Comparison of ENCODE assay signal across 8 cellular contexts in the genomic region with DNA sequence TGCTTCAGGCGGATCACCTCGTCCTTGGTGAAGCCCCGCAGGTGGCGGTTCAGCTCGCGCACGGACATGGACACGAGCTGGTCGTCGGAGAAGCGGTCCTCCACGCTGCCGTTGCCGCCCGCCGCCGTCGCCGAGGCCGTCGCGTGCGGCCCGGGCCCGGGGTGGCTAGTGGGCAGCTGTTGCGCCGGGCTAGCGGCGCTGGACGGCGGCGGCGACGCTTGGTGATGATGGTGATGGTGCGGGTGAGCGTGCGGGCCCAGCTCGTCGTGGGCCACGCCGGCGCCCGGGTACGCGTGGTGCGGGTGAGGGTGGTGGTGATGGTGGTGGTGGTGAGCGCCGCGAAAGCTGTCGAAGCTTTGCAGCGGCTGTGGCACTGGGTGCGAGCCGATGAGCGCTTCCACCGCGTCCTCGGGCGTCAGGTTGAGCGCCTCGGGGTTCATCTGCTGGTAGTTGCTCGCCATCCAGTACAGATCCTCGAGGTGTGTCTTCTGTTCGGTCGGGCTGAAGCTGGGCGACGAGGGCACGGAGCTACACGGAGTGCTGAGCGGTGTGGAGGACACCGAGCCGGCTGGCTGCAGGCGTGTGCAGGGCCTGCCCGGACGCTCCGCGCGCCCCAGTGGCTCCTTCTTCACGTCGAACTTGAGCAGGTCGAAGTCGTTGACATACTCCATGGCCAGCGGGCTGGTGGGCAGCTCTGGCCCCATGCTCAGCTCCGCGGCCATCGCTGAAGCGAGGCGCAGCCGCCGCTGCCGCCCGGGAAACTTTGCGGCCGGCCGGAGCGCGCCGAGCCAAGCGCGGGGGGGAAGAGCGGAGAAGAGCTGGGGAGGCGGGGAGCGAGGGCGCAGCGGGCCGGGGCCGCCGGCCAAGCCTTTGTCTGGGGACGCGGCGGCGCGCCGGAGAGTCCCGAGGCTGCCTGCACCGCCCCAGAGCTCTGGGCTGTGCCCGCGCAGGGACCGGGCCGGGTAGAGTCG. TPM values are rescaled to one million over a fixed set of nuclear protein-coding genes. Genes with fewer than 3 reads are reported as not detected.
DNase-seq lines count a peak whose midpoint lies in the region; ATAC-seq, FAIRE-seq and TF ChIP-seq lines count a peak whose summit lies in the region.

No MANE protein-coding gene starts in this region.

- DNase-seq in activated T-cell treated with anti-CD3 and anti-CD28 coated beads, Interleukin-2, amount 50 U/mL, for 4 hours = no peak
- DNase-seq in activated T-cell treated with anti-CD3 and anti-CD28 coated beads, Interleukin-2, amount 50 U/mL, for 1 hour = no peak
- DNase-seq in GM12878 (ENCODE audit: low read depth, low spot score) (no peak), keratinocyte (ENCODE audit: low read depth, low spot score) (no peak), NCI-H146 treated with DMSO at 0.1 percent for 48 hours (lab: John Stamatoyannopoulos, UW; ENCODE audit: unreplicated experiment) (no peak), COLO668 (lab: John Stamatoyannopoulos, UW; ENCODE audit: unreplicated experiment) (no peak)
- DNase-seq in effector CD4-positive, alpha-beta T cell = no peak

- intact Hi-C loops in GM12878 (cut with micrococcal nuclease; ENCODE audit: unreplicated experiment) = no loop called here

- H3K79me2 ChIP-seq in GM12878 (ENCODE audit: control insufficient read depth, insufficient read depth, low read length) (no peaks in the 10 kb centered on the region), keratinocyte (ENCODE audit: control insufficient read depth, insufficient read depth, low read length) (no peaks in the 10 kb centered on the region)

- CTCF ChIA-PET in GM12878 (lab: Yijun Ruan, JAX) = interaction anchor here (0.7 kb wide), 1 partner anchor 53 kb away, joined by 3 read pairs; no protein-coding TSS in a partner anchor

- H3K36me3 ChIP-seq in GM12878 (ENCODE audit: control insufficient read depth in 2 of 2, insufficient read depth in 2 of 2, low read length in 1 of 2) = no peaks in the 10 kb centered on the region
- H3K36me3 ChIP-seq in keratinocyte (ENCODE audit: control insufficient read depth in 2 of 2, extremely low read depth in 1 of 2, insufficient read depth in 2 of 2, low read length in 2 of 2) = no peaks in the 10 kb centered on the region
- H3K36me3 ChIP-seq in stomach smooth muscle (ENCODE audit: control insufficient read depth in 2 of 2, insufficient read depth in 2 of 2, low read length in 2 of 2) = peaks cover 0 to 4% of the 10 kb centered on the region in 2 donors

- TF ChIP-seq RAD21 in GM12878 (IDR thresholded peaks at IDR 0.05; ENCODE audit: insufficient read depth, low read depth, low read length) = no peak

- no TSS peak for BruUV-seq in GM12878 (replicated peaks; lab: Mats Ljungman, UMichigan)

- SMC1A ChIA-PET in GM12878 (lab: Charles Lee; ENCODE audit: uncharacterized antibody, unreplicated experiment) = no interaction called here

- peak overlapping the region; percentile 24 for H3K4me3 Mint-ChIP-seq in activated T-cell treated with anti-CD3 and anti-CD28 coated beads, Interleukin-2, amount 50 U/mL, for 4 hours

- H3K4me2 ChIP-seq in GM12878 (ENCODE audit: control insufficient read depth, insufficient read depth) (peak overlapping the region; percentile 89), keratinocyte (ENCODE audit: control insufficient read depth, extremely low read depth, insufficient read depth, low read depth, low read length) (peak overlapping the region; percentile 94)

- POLR2A ChIA-PET in GM12878 (lab: Charles Lee) = no interaction called here

- H3K9me1 ChIP-seq in keratinocyte (ENCODE audit: control insufficient read depth, extremely low read depth, insufficient read depth, low read length) = peaks cover 2% of the 10 kb centered on the region

- H4K20me1 ChIP-seq in GM12878 (ENCODE audit: control insufficient read depth, insufficient read depth) = no peaks in the 10 kb centered on the region; the same call in 1 of the 2 replicates
- no peaks in the 10 kb centered on the region for H4K20me1 ChIP-seq in keratinocyte (ENCODE audit: control insufficient read depth, extremely low read depth, insufficient read depth, low read length)

- H3K36me3 Mint-ChIP-seq in activated T-cell treated with anti-CD3 and anti-CD28 coated beads, Interleukin-2, amount 50 U/mL, for 4 hours (ENCODE audit: insufficient read depth) = no peaks in the 10 kb centered on the region

- WGBS in GM12878 (ENCODE audit: insufficient coverage, insufficient replicate concordance, low lambda C conversion rate, missing lambda C conversion rate) = 31% methylated on average over 97 of the region's 120 CpGs

- peaks cover 88% of the 10 kb centered on the region for H3K27me3 Mint-ChIP-seq in activated T-cell treated with anti-CD3 and anti-CD28 coated beads, Interleukin-2, amount 50 U/mL, for 4 hours (ENCODE audit: low read depth)

- TF ChIP-seq CTCF in GM12878 (IDR thresholded peaks at IDR 0.05 in 2 of 3, conservative IDR thresholded peaks at IDR 0.05 in 1 of 3; ENCODE audit: control insufficient read depth in 2 of 3, extremely low read depth in 1 of 3, insufficient read depth in 1 of 3, low read depth in 3 of 3, low read length in 3 of 3) (no peak), keratinocyte (optimal IDR thresholded peaks at IDR 0.05 in 1 of 3, IDR thresholded peaks at IDR 0.05 in 1 of 3, conservative IDR thresholded peaks at IDR 0.05 in 1 of 3; ENCODE audit: extremely low read depth in 1 of 3, insufficient read depth in 2 of 3, low read length in 3 of 3) (no peak)

- H3K9me3 ChIP-seq in GM12878 (replicated peaks; ENCODE audit: control insufficient read depth, insufficient read depth, low read length) (no peaks in the 10 kb centered on the region; the same call in 2 of the 3 replicates), keratinocyte (ENCODE audit: control insufficient read depth, low read depth, low read length) (no peaks in the 10 kb centered on the region), stomach smooth muscle (ENCODE audit: control insufficient read depth in 2 of 2, low read length in 2 of 2) (no peaks in the 10 kb centered on the region)

- RAD21 ChIA-PET in GM12878 (lab: Charles Lee; ENCODE audit: unreplicated experiment) = no interaction called here

- in situ Hi-C loops in GM12878 (cut with MboI) = no loop called here

- no peak for ATAC-seq in activated T-cell treated with anti-CD3 and anti-CD28 coated beads, Interleukin-2, amount 50 U/mL, for 4 hours
- no peak for ATAC-seq in GM12878

- FAIRE-seq in GM12878 (lab: Jason Lieb, UNC) = no peak
- FAIRE-seq in keratinocyte (lab: Jason Lieb, UNC) = no peak

- H3K27ac ChIP-seq in GM12878 (ENCODE audit: control insufficient read depth, insufficient read depth) (no peak overlapping the region), keratinocyte (ENCODE audit: control insufficient read depth, insufficient read depth, low read length) (no peak overlapping the region), stomach smooth muscle (ENCODE audit: low read length) (peak overlapping the region; percentile 67)

- H3K4me1 Mint-ChIP-seq in activated T-cell treated with anti-CD3 and anti-CD28 coated beads, Interleukin-2, amount 50 U/mL, for 4 hours (ENCODE audit: low read depth) = peaks cover 12% of the 10 kb centered on the region

- TF ChIP-seq EP300 in GM12878 (IDR thresholded peaks at IDR 0.05; ENCODE audit: borderline replicate concordance in 1 of 2, control insufficient read depth in 1 of 2, low read depth in 2 of 2, low read length in 2 of 2) = no peak

- H2AFZ ChIP-seq in GM12878 (ENCODE audit: control insufficient read depth, low read depth, low read length) (no peak overlapping the region), keratinocyte (ENCODE audit: control insufficient read depth, low read length) (peak overlapping the region; percentile 40)

- H3K9ac ChIP-seq in GM12878 (ENCODE audit: control insufficient read depth, insufficient read depth, low read length) (no peak overlapping the region), keratinocyte (ENCODE audit: control insufficient read depth, extremely low read depth, insufficient read depth, low read length) (no peak overlapping the region), stomach smooth muscle (ENCODE audit: low read length in 2 of 2) (peak overlapping the region; percentile 42 to 69)

- dilution Hi-C loops in keratinocyte (cut with MboI; ENCODE audit: extremely low pct_ligation_motif_present, low sequenced_read_pairs) = no loop called here

- H3K9me3 Mint-ChIP-seq in activated T-cell treated with anti-CD3 and anti-CD28 coated beads, Interleukin-2, amount 50 U/mL, for 4 hours = no peaks in the 10 kb centered on the region

- H3K4me3 ChIP-seq in GM12878 (no peak overlapping the region), keratinocyte (ENCODE audit: control insufficient read depth in 2 of 3, extremely low read depth in 1 of 3, insufficient read depth in 2 of 3, low read depth in 1 of 3, low read length in 3 of 3) (peak overlapping the region; percentile 67 to 73 (median 69)), stomach smooth muscle (ENCODE audit: low read length in 2 of 2) (peak overlapping the region; percentile 85)

- peaks cover 30 to 41% of the 10 kb centered on the region in 2 experiments for H3K27me3 ChIP-seq in GM12878 (replicated peaks in 1 of 2; ENCODE audit: control insufficient read depth in 2 of 2, insufficient read depth in 2 of 2, low read length in 1 of 2)
- H3K27me3 ChIP-seq in keratinocyte (ENCODE audit: control insufficient read depth, extremely low read depth, insufficient read depth, low read length) = peaks cover 25% of the 10 kb centered on the region
- H3K27me3 ChIP-seq in stomach smooth muscle (ENCODE audit: control insufficient read depth in 1 of 2, insufficient read depth in 2 of 2, low read length in 2 of 2) = peaks cover 32 to 44% of the 10 kb centered on the region in 2 donors

- no peak for TF ChIP-seq POLR2A in GM12878 (IDR thresholded peaks at IDR 0.05; ENCODE audit: low read depth, low read length)

- H3K4me1 ChIP-seq in GM12878 (ENCODE audit: control insufficient read depth, insufficient read depth, low read length) = no peaks in the 10 kb centered on the region
- H3K4me1 ChIP-seq in keratinocyte (ENCODE audit: control insufficient read depth, extremely low read depth, insufficient read depth, low read length) = peaks cover 8% of the 10 kb centered on the region
- peaks cover 47% of the 10 kb centered on the region for H3K4me1 ChIP-seq in stomach smooth muscle (ENCODE audit: control insufficient read depth, insufficient read depth, low read length)

RNA-seq across cellular contexts. Expression of gene MAFB, which starts 0.6 kb away (rescaled TPM):
- total RNA-seq in activated T-cell treated with anti-CD3 and anti-CD28 coated beads, Interleukin-2, amount 50 U/mL, for 4 hours = under 1 TPM; 0.13 to 0.18 (median 0.16) TPM
- total RNA-seq in GM12878 (2013; cell fraction: nucleolus; rRNA removed) = 0.17 TPM in 1 of 2 replicates, not detected in the other
- total RNA-seq in GM12878 (2014; rRNA removed) (not detected in 2 replicates), GM12878 (2014; rRNA removed; fragmentation: Illumina TruSeq; extraction: Trizol) (not detected in 2 replicates), GM12878 (2021) (not detected in 2 replicates)
- polyA plus RNA-seq in GM12878 (2011; ENCODE audit: low read depth) = not detected
- polyA plus RNA-seq in GM12878 (2011; rRNA removed) (0.01 TPM in 1 of 2 replicates, not detected in the other), GM12878 (2014; fragmentation: Illumina TruSeq; extraction: Trizol) (0.01 TPM in 1 of 2 replicates, not detected in the other), GM12878 (2014; fragmentation: Nextera tagmentation; extraction: Ambion mirVana) (not detected), GM12878 (2014; rRNA removed) (not detected in 2 replicates), GM12878 (2016; fragmentation: Nextera tagmentation; extraction: Ambion mirVana) (under 1 TPM in 1 of 2 experiments, not detected in 1; 0.08 TPM), keratinocyte (0.70 to 3.9 TPM (median 1.7 TPM) in 3 replicates)
- not detected in 2 replicates for polyA plus RNA-seq in GM12878 (2011; cell fraction: cytosol; rRNA removed)
- 0.03 TPM in 1 of 2 replicates, not detected in the other for polyA plus RNA-seq in GM12878 (2011; cell fraction: nucleus; rRNA removed)
- polyA plus RNA-seq in GM12878 (2012) = 0.03 TPM in 1 of 2 replicates, not detected in the other
- polyA minus RNA-seq in GM12878 (2011; rRNA and poly(A)+ RNA removed) = 0.10 TPM in 1 of 2 replicates, not detected in the other
- polyA minus RNA-seq in GM12878 (2011; cell fraction: cytosol; rRNA and poly(A)+ RNA removed) = not detected in 2 replicates
- 0.10 TPM in 1 of 2 replicates, not detected in the other for polyA minus RNA-seq in GM12878 (2011; cell fraction: nucleus; rRNA and poly(A)+ RNA removed)
- 12.1 TPM for polyA plus RNA-seq in keratinocyte (2011; ENCODE audit: low read depth)
- polyA plus RNA-seq in keratinocyte (2011; cell fraction: cytosol; rRNA removed) = 2.1 and 2.4 TPM in 2 replicates
- 6.7 and 7.5 TPM in 2 replicates for polyA plus RNA-seq in keratinocyte (2011; cell fraction: nucleus; rRNA removed)
- polyA plus RNA-seq in keratinocyte (2012; ENCODE audit: low replicate concordance) = 1.3 and 16.8 TPM in 2 replicates
- polyA minus RNA-seq in keratinocyte = 0.85 to 3.0 TPM (median 1.5 TPM) in 3 replicates
- polyA minus RNA-seq in keratinocyte (2011; cell fraction: cytosol; rRNA and poly(A)+ RNA removed) = 4.0 TPM
- polyA minus RNA-seq in keratinocyte (2011; cell fraction: nucleus; rRNA and poly(A)+ RNA removed) = 6.1 and 6.8 TPM in 2 replicates

Comparison
In these comparisons a context has a peak if more than half of its experiments do, and no peak if none do; other contexts are left out.
1. H3K9ac ChIP-seq: peak in stomach smooth muscle (2 of 2); none in GM12878 (single experiment) and keratinocyte (single experiment).